1 cellular context compared by ENCODE assay signal in the genomic region with DNA sequence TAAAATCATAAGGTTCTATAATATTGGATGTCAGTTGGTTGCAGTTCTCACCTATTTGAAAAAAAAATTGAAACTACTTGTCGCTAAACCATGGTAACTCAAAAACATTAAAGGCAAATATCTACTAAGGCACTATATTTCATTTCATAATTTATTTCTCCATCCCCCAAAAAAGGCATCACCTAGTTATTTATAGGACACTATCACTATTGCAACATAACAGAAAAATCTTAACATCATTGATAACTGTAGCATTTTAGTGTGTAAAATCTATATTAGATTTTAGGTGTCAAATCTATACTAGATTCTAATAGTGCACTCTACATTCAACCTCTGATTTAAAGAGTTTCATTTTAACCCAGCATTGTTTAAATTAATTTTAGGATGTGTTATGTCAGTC.
TF ChIP-seq lines count a peak whose summit lies in the region.

No MANE protein-coding gene starts in this region.

TF ChIP-seq in HCT116, 20 proteins besides CTCF, POLR2A, EP300 and RAD21:
- TF ChIP-seq FOSL1 (IDR thresholded peaks at IDR 0.05; ENCODE audit: low read depth) = no peak
- TF ChIP-seq EGR1 (IDR thresholded peaks at IDR 0.05; ENCODE audit: low read depth) = no peak
- TF ChIP-seq CEBPB (IDR thresholded peaks at IDR 0.05; ENCODE audit: low read depth) = no peak
- TF ChIP-seq CBX3 (IDR thresholded peaks at IDR 0.05; ENCODE audit: low read depth) = no peak
- TF ChIP-seq, protein P1, sequence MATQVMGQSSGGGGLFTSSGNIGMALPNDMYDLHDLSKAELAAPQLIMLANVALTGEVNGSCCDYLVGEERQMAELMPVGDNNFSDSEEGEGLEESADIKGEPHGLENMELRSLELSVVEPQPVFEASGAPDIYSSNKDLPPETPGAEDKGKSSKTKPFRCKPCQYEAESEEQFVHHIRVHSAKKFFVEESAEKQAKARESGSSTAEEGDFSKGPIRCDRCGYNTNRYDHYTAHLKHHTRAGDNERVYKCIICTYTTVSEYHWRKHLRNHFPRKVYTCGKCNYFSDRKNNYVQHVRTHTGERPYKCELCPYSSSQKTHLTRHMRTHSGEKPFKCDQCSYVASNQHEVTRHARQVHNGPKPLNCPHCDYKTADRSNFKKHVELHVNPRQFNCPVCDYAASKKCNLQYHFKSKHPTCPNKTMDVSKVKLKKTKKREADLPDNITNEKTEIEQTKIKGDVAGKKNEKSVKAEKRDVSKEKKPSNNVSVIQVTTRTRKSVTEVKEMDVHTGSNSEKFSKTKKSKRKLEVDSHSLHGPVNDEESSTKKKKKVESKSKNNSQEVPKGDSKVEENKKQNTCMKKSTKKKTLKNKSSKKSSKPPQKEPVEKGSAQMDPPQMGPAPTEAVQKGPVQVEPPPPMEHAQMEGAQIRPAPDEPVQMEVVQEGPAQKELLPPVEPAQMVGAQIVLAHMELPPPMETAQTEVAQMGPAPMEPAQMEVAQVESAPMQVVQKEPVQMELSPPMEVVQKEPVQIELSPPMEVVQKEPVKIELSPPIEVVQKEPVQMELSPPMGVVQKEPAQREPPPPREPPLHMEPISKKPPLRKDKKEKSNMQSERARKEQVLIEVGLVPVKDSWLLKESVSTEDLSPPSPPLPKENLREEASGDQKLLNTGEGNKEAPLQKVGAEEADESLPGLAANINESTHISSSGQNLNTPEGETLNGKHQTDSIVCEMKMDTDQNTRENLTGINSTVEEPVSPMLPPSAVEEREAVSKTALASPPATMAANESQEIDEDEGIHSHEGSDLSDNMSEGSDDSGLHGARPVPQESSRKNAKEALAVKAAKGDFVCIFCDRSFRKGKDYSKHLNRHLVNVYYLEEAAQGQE (IDR thresholded peaks at IDR 0.05; ENCODE audit: low read depth) = no peak
- TF ChIP-seq TCF7L2 (IDR thresholded peaks at IDR 0.05; ENCODE audit: borderline replicate concordance, extremely low read depth, insufficient read depth, insufficient read length) = no peak
